1 cellular context compared by ENCODE assay signal in the genomic region with DNA sequence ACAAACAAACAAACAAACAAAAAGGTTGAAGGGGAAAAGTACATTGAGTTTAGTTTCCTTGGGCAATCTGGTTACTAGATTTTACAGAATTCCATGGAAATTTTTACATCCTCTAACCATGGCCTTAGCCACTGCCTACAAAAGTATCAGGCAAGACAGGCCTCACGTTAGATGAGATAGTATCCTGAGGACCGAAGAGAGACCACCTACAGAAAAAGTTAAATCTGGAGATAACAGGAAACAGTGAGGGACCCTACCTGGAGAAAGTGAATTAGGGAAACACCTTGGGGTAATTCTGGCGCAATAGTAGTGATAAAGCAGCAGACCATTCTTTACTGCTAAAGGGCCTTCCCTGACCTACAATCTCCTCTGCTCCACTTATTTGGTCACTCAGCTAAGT.
TF ChIP-seq lines count a peak whose summit lies in the region.

No MANE protein-coding gene starts in this region.

TF ChIP-seq in HEK293, 187 proteins besides CTCF, POLR2A, EP300 and RAD21:
- peak; percentile 90 for TF ChIP-seq ZNF664 (tag by site-specific recombination; IDR thresholded peaks at IDR 0.05)
- TF ChIP-seq, protein P1, sequence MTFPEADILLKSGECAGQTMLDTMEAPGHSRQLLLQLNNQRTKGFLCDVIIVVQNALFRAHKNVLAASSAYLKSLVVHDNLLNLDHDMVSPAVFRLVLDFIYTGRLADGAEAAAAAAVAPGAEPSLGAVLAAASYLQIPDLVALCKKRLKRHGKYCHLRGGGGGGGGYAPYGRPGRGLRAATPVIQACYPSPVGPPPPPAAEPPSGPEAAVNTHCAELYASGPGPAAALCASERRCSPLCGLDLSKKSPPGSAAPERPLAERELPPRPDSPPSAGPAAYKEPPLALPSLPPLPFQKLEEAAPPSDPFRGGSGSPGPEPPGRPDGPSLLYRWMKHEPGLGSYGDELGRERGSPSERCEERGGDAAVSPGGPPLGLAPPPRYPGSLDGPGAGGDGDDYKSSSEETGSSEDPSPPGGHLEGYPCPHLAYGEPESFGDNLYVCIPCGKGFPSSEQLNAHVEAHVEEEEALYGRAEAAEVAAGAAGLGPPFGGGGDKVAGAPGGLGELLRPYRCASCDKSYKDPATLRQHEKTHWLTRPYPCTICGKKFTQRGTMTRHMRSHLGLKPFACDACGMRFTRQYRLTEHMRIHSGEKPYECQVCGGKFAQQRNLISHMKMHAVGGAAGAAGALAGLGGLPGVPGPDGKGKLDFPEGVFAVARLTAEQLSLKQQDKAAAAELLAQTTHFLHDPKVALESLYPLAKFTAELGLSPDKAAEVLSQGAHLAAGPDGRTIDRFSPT (tag by site-specific recombination; IDR thresholded peaks at IDR 0.05): no peak
- TF ChIP-seq, protein P2, sequence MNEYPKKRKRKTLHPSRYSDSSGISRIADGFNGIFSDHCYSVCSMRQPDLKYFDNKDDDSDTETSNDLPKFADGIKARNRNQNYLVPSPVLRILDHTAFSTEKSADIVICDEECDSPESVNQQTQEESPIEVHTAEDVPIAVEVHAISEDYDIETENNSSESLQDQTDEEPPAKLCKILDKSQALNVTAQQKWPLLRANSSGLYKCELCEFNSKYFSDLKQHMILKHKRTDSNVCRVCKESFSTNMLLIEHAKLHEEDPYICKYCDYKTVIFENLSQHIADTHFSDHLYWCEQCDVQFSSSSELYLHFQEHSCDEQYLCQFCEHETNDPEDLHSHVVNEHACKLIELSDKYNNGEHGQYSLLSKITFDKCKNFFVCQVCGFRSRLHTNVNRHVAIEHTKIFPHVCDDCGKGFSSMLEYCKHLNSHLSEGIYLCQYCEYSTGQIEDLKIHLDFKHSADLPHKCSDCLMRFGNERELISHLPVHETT (tag by site-specific recombination; IDR thresholded peaks at IDR 0.05): no peak
- no peak for TF ChIP-seq GLIS1 (tag by site-specific recombination; IDR thresholded peaks at IDR 0.05)
- TF ChIP-seq, protein P3, sequence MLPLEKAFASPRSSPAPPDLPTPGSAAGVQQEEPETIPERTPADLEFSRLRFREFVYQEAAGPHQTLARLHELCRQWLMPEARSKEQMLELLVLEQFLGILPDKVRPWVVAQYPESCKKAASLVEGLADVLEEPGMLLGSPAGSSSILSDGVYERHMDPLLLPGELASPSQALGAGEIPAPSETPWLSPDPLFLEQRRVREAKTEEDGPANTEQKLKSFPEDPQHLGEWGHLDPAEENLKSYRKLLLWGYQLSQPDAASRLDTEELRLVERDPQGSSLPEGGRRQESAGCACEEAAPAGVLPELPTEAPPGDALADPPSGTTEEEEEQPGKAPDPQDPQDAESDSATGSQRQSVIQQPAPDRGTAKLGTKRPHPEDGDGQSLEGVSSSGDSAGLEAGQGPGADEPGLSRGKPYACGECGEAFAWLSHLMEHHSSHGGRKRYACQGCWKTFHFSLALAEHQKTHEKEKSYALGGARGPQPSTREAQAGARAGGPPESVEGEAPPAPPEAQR (tag by site-specific recombination; IDR thresholded peaks at IDR 0.05): no peak
- no peak for TF ChIP-seq HOXA7 (CRISPR knock-in tag; IDR thresholded peaks at IDR 0.05; ENCODE audit: borderline replicate concordance)
